Comparison of ENCODE assay signal across 20 cellular contexts in genomic region chr10:51169111-51169510, GRCh38.
"Had no signal": no experiment of that assay in that cellular context is flagged by ENCODE, and none has a peak within 500 bp of the region (broad histone marks: within the 10 kb centered on the region; RNA-seq: fewer than 3 reads in every experiment).

No MANE protein-coding gene starts in this region.

- DNase-seq: naive thymus-derived CD8-positive, alpha-beta T cell; nephron progenitor cell; nucleus accumbens; posterior cingulate gyrus; psoas muscle; right cardiac atrium; right lobe of liver; sigmoid colon; small intestine; stimulated activated CD4-positive, alpha-beta T cell treated with anti-CD3 and anti-CD28 coated beads, Interleukin-15, amount 100 ng/mL, for 24 hours; stimulated activated CD4-positive, alpha-beta T cell treated with anti-CD3 and anti-CD28 coated beads, Interleukin-2, amount 100 ng/mL, for 24 hours; stimulated activated CD4-positive, alpha-beta T cell treated with anti-CD3 and anti-CD28 coated beads, Interleukin-2, amount 100 ng/mL, for 48 hours; stimulated activated CD4-positive, alpha-beta T cell treated with anti-CD3 and anti-CD28 coated beads, Interleukin-4, amount 100 ng/mL, for 24 hours; stimulated activated naive B cell treated with anti-CD40 and anti-IgM and Interleukin-4, amounts not matched to agents 10 μg/mL and 1 μg/mL and 100 μg/mL, for 72 hours; stimulated activated naive CD4-positive, alpha-beta T cell treated with Interleukin-2 at 50 U/mL for 16 hours; stomach; thyroid gland; upper lobe of left lung had no signal

- ATAC-seq: naive thymus-derived CD8-positive, alpha-beta T cell; natural killer cell treated with Interleukin-12 subunit alpha and Interleukin-12 subunit beta and Interleukin-15 and Interleukin-18, amount 100 ng/mL, for 72 hours; psoas muscle; right cardiac atrium; right lobe of liver; stimulated activated effector memory CD8-positive, alpha-beta T cell treated with anti-CD3 and anti-CD28 coated beads, Interleukin-12 subunit alpha, Interleukin-12 subunit beta, amount 100 ng/mL, for 72 hours; stimulated activated naive B cell treated with anti-CD40 and anti-IgM and Interleukin-4, amounts not matched to agents 10 μg/mL and 1 μg/mL and 100 μg/mL, for 72 hours had no signal
